1 cellular context compared by ENCODE assay signal in the genomic region with DNA sequence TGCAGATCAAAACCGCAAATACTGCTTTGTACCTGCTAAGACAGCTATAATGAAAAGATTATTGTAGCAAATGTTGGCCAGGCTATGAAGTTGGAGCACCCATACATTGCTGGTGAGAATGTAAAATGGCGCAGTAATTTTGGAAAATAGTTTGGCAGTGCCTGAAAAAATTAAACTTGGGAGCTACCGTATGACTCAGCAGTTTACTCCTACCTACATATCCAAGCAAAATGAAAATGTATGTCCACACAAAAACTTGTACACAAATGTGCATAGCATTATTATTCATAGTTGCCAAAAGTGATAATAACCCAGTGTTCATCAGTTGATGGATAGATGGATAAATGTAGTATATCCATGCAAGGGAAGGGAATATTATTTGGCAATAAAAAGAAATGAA.
A peak's percentile ranks its signal among the peaks of the same experiment; 100 is the strongest.
TF ChIP-seq lines count a peak whose summit lies in the region.

No MANE protein-coding gene starts in this region.

TF ChIP-seq in HepG2, 621 proteins besides CTCF, POLR2A, EP300 and RAD21:
- TF ChIP-seq MAFK (conservative IDR thresholded peaks at IDR 0.05 in 1 of 2, IDR thresholded peaks at IDR 0.05 in 1 of 2; ENCODE audit: low read length in 2 of 2) (peak; percentile 88 to 90), ADNP (CRISPR knock-in tag; IDR thresholded peaks at IDR 0.05) (no peak), NFE2L2 (IDR thresholded peaks at IDR 0.05; ENCODE audit: low read length) (peak; percentile 96), BHLHE40 (IDR thresholded peaks at IDR 0.05; ENCODE audit: low read length) (no peak), NFE2 (CRISPR knock-in tag; IDR thresholded peaks at IDR 0.05) (peak; percentile 78; the same call in 1 of the 2 replicates), ZBTB42 (CRISPR knock-in tag; IDR thresholded peaks at IDR 0.05) (no peak), ZNF44 (CRISPR knock-in tag; IDR thresholded peaks at IDR 0.05) (no peak), CENPX (CRISPR knock-in tag; IDR thresholded peaks at IDR 0.05) (no peak), ZNF496 (CRISPR knock-in tag; IDR thresholded peaks at IDR 0.05; ENCODE audit: insufficient replicate concordance) (no peak), ZIK1 (CRISPR knock-in tag; IDR thresholded peaks at IDR 0.05; ENCODE audit: borderline replicate concordance, low read depth) (no peak), SRSF1 (optimal IDR thresholded peaks at IDR 0.05; ENCODE audit: low read depth, low read length) (no peak), NR2F2 (IDR thresholded peaks at IDR 0.05; ENCODE audit: borderline replicate concordance, low read depth) (no peak), KLF15 (CRISPR knock-in tag; IDR thresholded peaks at IDR 0.05; ENCODE audit: borderline replicate concordance) (no peak), MAFF (IDR thresholded peaks at IDR 0.05; ENCODE audit: low read depth, low read length) (peak; percentile 83)
- TF ChIP-seq, protein P1, sequence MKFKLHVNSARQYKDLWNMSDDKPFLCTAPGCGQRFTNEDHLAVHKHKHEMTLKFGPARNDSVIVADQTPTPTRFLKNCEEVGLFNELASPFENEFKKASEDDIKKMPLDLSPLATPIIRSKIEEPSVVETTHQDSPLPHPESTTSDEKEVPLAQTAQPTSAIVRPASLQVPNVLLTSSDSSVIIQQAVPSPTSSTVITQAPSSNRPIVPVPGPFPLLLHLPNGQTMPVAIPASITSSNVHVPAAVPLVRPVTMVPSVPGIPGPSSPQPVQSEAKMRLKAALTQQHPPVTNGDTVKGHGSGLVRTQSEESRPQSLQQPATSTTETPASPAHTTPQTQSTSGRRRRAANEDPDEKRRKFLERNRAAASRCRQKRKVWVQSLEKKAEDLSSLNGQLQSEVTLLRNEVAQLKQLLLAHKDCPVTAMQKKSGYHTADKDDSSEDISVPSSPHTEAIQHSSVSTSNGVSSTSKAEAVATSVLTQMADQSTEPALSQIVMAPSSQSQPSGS (CRISPR knock-in tag; IDR thresholded peaks at IDR 0.05): no peak
- TF ChIP-seq, protein P2, sequence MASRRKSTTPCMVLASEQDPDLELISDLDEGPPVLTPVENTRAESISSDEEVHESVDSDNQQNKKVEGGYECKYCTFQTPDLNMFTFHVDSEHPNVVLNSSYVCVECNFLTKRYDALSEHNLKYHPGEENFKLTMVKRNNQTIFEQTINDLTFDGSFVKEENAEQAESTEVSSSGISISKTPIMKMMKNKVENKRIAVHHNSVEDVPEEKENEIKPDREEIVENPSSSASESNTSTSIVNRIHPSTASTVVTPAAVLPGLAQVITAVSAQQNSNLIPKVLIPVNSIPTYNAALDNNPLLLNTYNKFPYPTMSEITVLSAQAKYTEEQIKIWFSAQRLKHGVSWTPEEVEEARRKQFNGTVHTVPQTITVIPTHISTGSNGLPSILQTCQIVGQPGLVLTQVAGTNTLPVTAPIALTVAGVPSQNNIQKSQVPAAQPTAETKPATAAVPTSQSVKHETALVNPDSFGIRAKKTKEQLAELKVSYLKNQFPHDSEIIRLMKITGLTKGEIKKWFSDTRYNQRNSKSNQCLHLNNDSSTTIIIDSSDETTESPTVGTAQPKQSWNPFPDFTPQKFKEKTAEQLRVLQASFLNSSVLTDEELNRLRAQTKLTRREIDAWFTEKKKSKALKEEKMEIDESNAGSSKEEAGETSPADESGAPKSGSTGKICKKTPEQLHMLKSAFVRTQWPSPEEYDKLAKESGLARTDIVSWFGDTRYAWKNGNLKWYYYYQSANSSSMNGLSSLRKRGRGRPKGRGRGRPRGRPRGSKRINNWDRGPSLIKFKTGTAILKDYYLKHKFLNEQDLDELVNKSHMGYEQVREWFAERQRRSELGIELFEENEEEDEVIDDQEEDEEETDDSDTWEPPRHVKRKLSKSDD (CRISPR knock-in tag; IDR thresholded peaks at IDR 0.05; ENCODE audit: low read depth): no peak
TF ChIP-seq in HepG2: peak in this region for 4.
